Comparison of ENCODE assay signal across 9 cellular contexts in genomic region chr5:141825836-141826560, GRCh38. TPM values are rescaled to one million over a fixed set of nuclear protein-coding genes. Genes with fewer than 3 reads are reported as not detected.
A peak's percentile ranks its signal among the peaks of the same experiment; 100 is the strongest.
DNase-seq lines count a peak whose midpoint lies in the region; ATAC-seq and TF ChIP-seq lines count a peak whose summit lies in the region.
"Had no signal": no experiment of that assay in that cellular context is flagged by ENCODE, and none has a peak within 500 bp of the region (broad histone marks: within the 10 kb centered on the region; RNA-seq: fewer than 3 reads in every experiment).

No MANE protein-coding gene starts in this region.

- no peak overlapping the region for H3K23ac ChIP-seq in H9 (ENCODE audit: insufficient read length, low read depth, low read length)

- peak; percentile 1 for DNase-seq in COLO668 (lab: John Stamatoyannopoulos, UW; ENCODE audit: unreplicated experiment)
- peak; percentile 61 for DNase-seq in H9
- no peak for DNase-seq in WTC11 (ENCODE audit: low spot score)
- no peak for DNase-seq in lung (ENCODE audit: low spot score)
- DNase-seq in DMS79 treated with DMSO at 0.1 percent for 48 hours (lab: John Stamatoyannopoulos, UW): no peak
- DNase-seq in A172 (ENCODE audit: low spot score): no peak
- no peak for DNase-seq in mesenteric fat pad (ENCODE audit: low spot score)
- no peak for DNase-seq in NCI-H345 treated with DMSO at 0.1 percent for 48 hours (lab: John Stamatoyannopoulos, UW; ENCODE audit: unreplicated experiment)
- DNase-seq: naive thymus-derived CD8-positive, alpha-beta T cell had no signal

- no peak overlapping the region for H3K9ac ChIP-seq in H9 (ENCODE audit: extremely low read depth, insufficient read length, low read length)

- TF ChIP-seq CTCF in H9 (conservative IDR thresholded peaks at IDR 0.05) (peak; percentile 75), WTC11 (IDR thresholded peaks at IDR 0.05) (peak; percentile 37), lung (IDR thresholded peaks at IDR 0.05; ENCODE audit: control extremely low read depth, extremely low read depth) (peak; percentile 15)

- no peak overlapping the region for H3K18ac ChIP-seq in H9 (ENCODE audit: insufficient read length, low read depth, low read length)

- H4K8ac ChIP-seq in H9 (replicated peaks; ENCODE audit: insufficient read length, low read depth, low read length): no peak overlapping the region

- no peaks in the 10 kb centered on the region for H4K20me1 ChIP-seq in H9 (ENCODE audit: control insufficient read depth, insufficient read depth, insufficient read length)

- H3K4me1 ChIP-seq in H9 (ENCODE audit: insufficient read depth, low read length) (peaks cover 3% of the 10 kb centered on the region; the same call in 1 of the 2 replicates), lung (ENCODE audit: control insufficient read depth in 2 of 2, insufficient read depth in 2 of 2, low read length in 2 of 2) (peaks cover 0 to 15% of the 10 kb centered on the region in 2 donors)

- H3K36me3 ChIP-seq in lung (ENCODE audit: control insufficient read depth in 2 of 2, insufficient read depth in 2 of 2, low read length in 2 of 2): no peaks in the 10 kb centered on the region

- H3K79me2 ChIP-seq in H9 (ENCODE audit: insufficient read depth, low read length): no peaks in the 10 kb centered on the region

- H2BK5ac ChIP-seq in H9 (ENCODE audit: insufficient read length, low read length): no peak overlapping the region

- no peaks in the 10 kb centered on the region for H3K9me3 ChIP-seq in H9 (ENCODE audit: control insufficient read depth, low read depth, low read length)
- H3K9me3 ChIP-seq in lung (ENCODE audit: control insufficient read depth in 2 of 2, insufficient read depth in 1 of 2, low read length in 1 of 2): no peaks in the 10 kb centered on the region

- ATAC-seq in WTC11 (peak; percentile 69), lung (ENCODE audit: insufficient read depth, low FRiP score) (no peak)

- H3K4me2 ChIP-seq in H9 (ENCODE audit: insufficient read depth, insufficient read length, low read length): no peak overlapping the region

- H3K9me3 Mint-ChIP-seq in H9 (no peaks in the 10 kb centered on the region), WTC11 (no peaks in the 10 kb centered on the region)
- H3K9me3 Mint-ChIP-seq: naive thymus-derived CD8-positive, alpha-beta T cell had no signal

- no peak overlapping the region for H2BK15ac ChIP-seq in H9 (ENCODE audit: low read depth, low read length)

- H3K4me3 ChIP-seq in lung: no peak overlapping the region

- no peak overlapping the region for H3T11ph ChIP-seq in H9 (ENCODE audit: low read length)

- H3K27ac ChIP-seq in H9 (ENCODE audit: insufficient read length, low read depth, low read length) (no peak overlapping the region), lung (ENCODE audit: low read depth in 1 of 2, low read length in 1 of 2) (peak overlapping the region in 1 of 2 donors; percentile 17)

- no peak overlapping the region for H4K5ac ChIP-seq in H9 (ENCODE audit: insufficient read length, low read depth, low read length)

- no peak overlapping the region for H2AFZ ChIP-seq in H9 (ENCODE audit: low read length)

- H4K91ac ChIP-seq in H9 (ENCODE audit: insufficient read length, low read depth, low read length): no peak overlapping the region

- POLR2A ChIA-PET in WTC11 (lab: Charles Lee): interaction anchor here (0.8 to 3.0 kb wide), 5 partner anchors 10 to 126 kb away, joined by 4 to 14 read pairs (median 13); partner anchors contain the start of gene PCDH1

- H3K79me1 ChIP-seq in H9 (ENCODE audit: insufficient read depth, low read depth, low read length, poor library complexity, severe bottlenecking): no peaks in the 10 kb centered on the region

- H3K4me1 Mint-ChIP-seq in H9 (peaks cover 53 to 57% of the 10 kb centered on the region in 2 experiments), WTC11 (peaks cover 61% of the 10 kb centered on the region)

- H3K27ac Mint-ChIP-seq in H9 (peak overlapping the region in 2 of 3 experiments; percentile 33 to 65; a peak in 3 of 7 replicates), WTC11 (0 out of 2 replicates have a peak overlapping the region, but pooled peaks have one; percentile 28)

- no peaks in the 10 kb centered on the region for H3K27me3 ChIP-seq in H9 (ENCODE audit: insufficient read depth, low read length)
- H3K27me3 ChIP-seq in lung (ENCODE audit: control insufficient read depth, insufficient read depth): no peaks in the 10 kb centered on the region

- H3K4me3 Mint-ChIP-seq in H9: peak overlapping the region in 1 of 2 experiments; percentile 9; a peak in 1 of 5 replicates
- no peak overlapping the region for H3K4me3 Mint-ChIP-seq in WTC11
- H3K4me3 Mint-ChIP-seq: naive thymus-derived CD8-positive, alpha-beta T cell had no signal

- H2BK12ac ChIP-seq in H9 (ENCODE audit: insufficient read length, low read depth, low read length): no peak overlapping the region

- H3K36me3 Mint-ChIP-seq in H9 (ENCODE audit: insufficient read depth in 1 of 3, low read depth in 3 of 3) (peaks cover 0 to 8% (median 0%) of the 10 kb centered on the region in 3 experiments; a peak in 4 of 7 replicates), WTC11 (no peaks in the 10 kb centered on the region)
- H3K36me3 Mint-ChIP-seq: naive thymus-derived CD8-positive, alpha-beta T cell had no signal

- no peaks in the 10 kb centered on the region for H3K23me2 ChIP-seq in H9 (ENCODE audit: insufficient read length, low read depth, low read length, poor library complexity, severe bottlenecking)

- WGBS in H9 (ENCODE audit: extremely low coverage, insufficient read length, low lambda C conversion rate): no CpG with 5 or more reads among the region's 10 CpGs
- WGBS in lung, 2 donors: 52 to 56% methylated on average over 10 of the region's 10 CpGs

- no peak overlapping the region for H2BK20ac ChIP-seq in H9 (ENCODE audit: low read depth, low read length, poor library complexity, severe bottlenecking)

- H3K14ac ChIP-seq in H9 (ENCODE audit: insufficient read depth, low read length): no peak overlapping the region

- CTCF ChIA-PET in WTC11 (lab: Charles Lee): interaction anchor here (0.6 to 8.3 kb wide), 41 partner anchors 9 to 259 kb away, joined by 3 to 171 read pairs (median 5); partner anchors contain the start of genes DELE1 and PCDH1

- H3K4ac ChIP-seq in H9 (ENCODE audit: low read depth, low read length): no peak overlapping the region

- no peaks in the 10 kb centered on the region; the same call in none of the 2 replicates for H3K27me3 Mint-ChIP-seq in H9 (ENCODE audit: low read depth)
- H3K27me3 Mint-ChIP-seq in WTC11 (ENCODE audit: low read depth): no peaks in the 10 kb centered on the region

- no peak overlapping the region for H2BK120ac ChIP-seq in H9 (ENCODE audit: low read depth, low read length, poor library complexity, severe bottlenecking)

- H3K56ac ChIP-seq in H9 (ENCODE audit: insufficient read length, low read depth, low read length): no peak overlapping the region

- H2AK5ac ChIP-seq in H9 (ENCODE audit: insufficient read length, low read length): no peak overlapping the region

TF ChIP-seq in WTC11, 78 proteins besides CTCF, POLR2A, EP300 and RAD21 (continues in another document):
- TF ChIP-seq FOXK1 (CRISPR knock-in tag; IDR thresholded peaks at IDR 0.05): no peak
- TF ChIP-seq, protein P1, sequence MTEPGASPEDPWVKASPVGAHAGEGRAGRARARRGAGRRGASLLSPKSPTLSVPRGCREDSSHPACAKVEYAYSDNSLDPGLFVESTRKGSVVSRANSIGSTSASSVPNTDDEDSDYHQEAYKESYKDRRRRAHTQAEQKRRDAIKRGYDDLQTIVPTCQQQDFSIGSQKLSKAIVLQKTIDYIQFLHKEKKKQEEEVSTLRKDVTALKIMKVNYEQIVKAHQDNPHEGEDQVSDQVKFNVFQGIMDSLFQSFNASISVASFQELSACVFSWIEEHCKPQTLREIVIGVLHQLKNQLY (CRISPR knock-in tag; IDR thresholded peaks at IDR 0.05): no peak
- TF ChIP-seq JUN (CRISPR knock-in tag; IDR thresholded peaks at IDR 0.05): no peak
- no peak for TF ChIP-seq ZNF396 (CRISPR knock-in tag; IDR thresholded peaks at IDR 0.05; ENCODE audit: borderline replicate concordance)
- no peak for TF ChIP-seq JAZF1 (CRISPR knock-in tag; IDR thresholded peaks at IDR 0.05)
- TF ChIP-seq, protein P2, sequence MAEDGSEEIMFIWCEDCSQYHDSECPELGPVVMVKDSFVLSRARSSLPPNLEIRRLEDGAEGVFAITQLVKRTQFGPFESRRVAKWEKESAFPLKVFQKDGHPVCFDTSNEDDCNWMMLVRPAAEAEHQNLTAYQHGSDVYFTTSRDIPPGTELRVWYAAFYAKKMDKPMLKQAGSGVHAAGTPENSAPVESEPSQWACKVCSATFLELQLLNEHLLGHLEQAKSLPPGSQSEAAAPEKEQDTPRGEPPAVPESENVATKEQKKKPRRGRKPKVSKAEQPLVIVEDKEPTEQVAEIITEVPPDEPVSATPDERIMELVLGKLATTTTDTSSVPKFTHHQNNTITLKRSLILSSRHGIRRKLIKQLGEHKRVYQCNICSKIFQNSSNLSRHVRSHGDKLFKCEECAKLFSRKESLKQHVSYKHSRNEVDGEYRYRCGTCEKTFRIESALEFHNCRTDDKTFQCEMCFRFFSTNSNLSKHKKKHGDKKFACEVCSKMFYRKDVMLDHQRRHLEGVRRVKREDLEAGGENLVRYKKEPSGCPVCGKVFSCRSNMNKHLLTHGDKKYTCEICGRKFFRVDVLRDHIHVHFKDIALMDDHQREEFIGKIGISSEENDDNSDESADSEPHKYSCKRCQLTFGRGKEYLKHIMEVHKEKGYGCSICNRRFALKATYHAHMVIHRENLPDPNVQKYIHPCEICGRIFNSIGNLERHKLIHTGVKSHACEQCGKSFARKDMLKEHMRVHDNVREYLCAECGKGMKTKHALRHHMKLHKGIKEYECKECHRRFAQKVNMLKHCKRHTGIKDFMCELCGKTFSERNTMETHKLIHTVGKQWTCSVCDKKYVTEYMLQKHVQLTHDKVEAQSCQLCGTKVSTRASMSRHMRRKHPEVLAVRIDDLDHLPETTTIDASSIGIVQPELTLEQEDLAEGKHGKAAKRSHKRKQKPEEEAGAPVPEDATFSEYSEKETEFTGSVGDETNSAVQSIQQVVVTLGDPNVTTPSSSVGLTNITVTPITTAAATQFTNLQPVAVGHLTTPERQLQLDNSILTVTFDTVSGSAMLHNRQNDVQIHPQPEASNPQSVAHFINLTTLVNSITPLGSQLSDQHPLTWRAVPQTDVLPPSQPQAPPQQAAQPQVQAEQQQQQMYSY (CRISPR knock-in tag; IDR thresholded peaks at IDR 0.05): no peak
- no peak for TF ChIP-seq TEAD1 (CRISPR knock-in tag; IDR thresholded peaks at IDR 0.05)
- TF ChIP-seq KAT7 (CRISPR knock-in tag; IDR thresholded peaks at IDR 0.05; ENCODE audit: borderline replicate concordance): no peak
- no peak for TF ChIP-seq OVOL2 (CRISPR knock-in tag; IDR thresholded peaks at IDR 0.05; ENCODE audit: borderline replicate concordance)
- no peak for TF ChIP-seq ZNF121 (CRISPR knock-in tag; IDR thresholded peaks at IDR 0.05)
- no peak for TF ChIP-seq PRRX2 (CRISPR knock-in tag; IDR thresholded peaks at IDR 0.05)

RNA-seq across cellular contexts. Expression of gene PCDH1, which starts 52.2 kb away (rescaled TPM):
- 127 and 131 TPM in 2 replicates for total RNA-seq in H9 (2021)
- total RNA-seq in WTC11 (2021): 105 to 108 TPM (median 108 TPM) in 3 replicates
- 10 to 100 TPM; 43.6 to 70.2 TPM for total RNA-seq in lung
- polyA plus RNA-seq in lung: 10 to 100 TPM; 18.2 to 45.1 TPM
- 7.2 and 7.4 TPM in 2 replicates for total RNA-seq in A172 (2014; rRNA removed; shearing (Covaris generic))
- 43.8 TPM for total RNA-seq in mesenteric fat pad
- total RNA-seq: naive thymus-derived CD8-positive, alpha-beta T cell had no signal

Comparison
In these comparisons a context has a peak if more than half of its experiments do, and no peak if none do; other contexts are left out.
1. DNase-seq: peak in COLO668 (single experiment) and H9 (single experiment); none in WTC11 (single experiment), lung (single experiment), DMS79 treated with DMSO at 0.1 percent for 48 hours (single experiment), A172 (single experiment), mesenteric fat pad (single experiment) and NCI-H345 treated with DMSO at 0.1 percent for 48 hours (single experiment).
2. CTCF ChIP-seq: peak in every context shown above with its lines; median percentile 75 in H9; 37 in WTC11; 15 in lung.